ENCODE assay signal across 8 cellular contexts in the genomic region with DNA sequence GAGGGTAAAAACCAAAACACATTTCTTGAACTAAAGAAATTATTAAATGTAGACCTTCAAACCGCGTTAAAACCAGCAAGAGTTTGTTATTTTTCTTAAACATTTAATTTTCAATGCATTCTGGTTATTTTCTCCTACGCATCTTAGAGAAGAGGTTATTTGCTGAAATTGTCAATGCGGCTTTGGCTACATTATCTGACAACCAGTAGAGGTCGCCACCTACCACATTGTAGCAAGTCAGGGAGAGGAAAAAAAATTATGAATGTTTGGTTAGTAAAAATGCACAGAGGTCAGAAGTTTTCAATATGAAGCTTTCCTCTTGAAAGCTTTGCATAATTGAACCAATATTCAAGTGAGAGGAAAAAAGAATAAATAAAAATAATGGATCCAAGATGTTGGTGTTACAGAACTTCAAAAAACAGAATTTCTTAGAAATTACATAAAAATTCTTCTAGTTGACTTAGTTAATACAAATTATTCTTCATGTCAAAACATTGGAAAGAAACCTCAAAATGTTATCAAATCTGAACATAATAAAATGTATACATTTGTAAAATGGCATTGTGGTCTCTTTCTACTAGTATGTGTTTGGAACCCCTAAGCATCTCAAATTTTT.
DNase-seq lines count a peak whose midpoint lies in the region; ATAC-seq and TF ChIP-seq lines count a peak whose summit lies in the region.

No MANE protein-coding gene starts in this region.

- no peaks in the 10 kb centered on the region for H3K9me3 ChIP-seq in heart right ventricle

- ATAC-seq in heart right ventricle: no peak
- ATAC-seq in left cardiac atrium: no peak
- ATAC-seq in GM21786 (IDR thresholded peaks at IDR 0.05; ENCODE audit: unreplicated experiment): peak; percentile 50
- no peak for ATAC-seq in GM19328 (IDR thresholded peaks at IDR 0.05; ENCODE audit: unreplicated experiment)

- H3K4me3 ChIP-seq in heart right ventricle (no peak overlapping the region), dorsolateral prefrontal cortex (peak overlapping the region in 45 of 59 donors; percentile 2 to 56 (median 31))

- H3K27ac ChIP-seq in heart right ventricle (no peak overlapping the region), dorsolateral prefrontal cortex (peak overlapping the region in 37 of 59 donors; percentile 3 to 88 (median 53))

- H3K36me3 ChIP-seq in heart right ventricle: no peaks in the 10 kb centered on the region

- peak in 1 of 2 donors; percentile 21 for DNase-seq in heart right ventricle
- DNase-seq in left cardiac atrium: no peak
- DNase-seq in LHCN-M2 (ENCODE audit: low read depth): peak; percentile 55
- peak; percentile 24 for DNase-seq in RPMI7951 (ENCODE audit: low read depth)
- DNase-seq in dorsolateral prefrontal cortex: peak in 6 of 10 donors; percentile 33 to 49 (median 44)
- DNase-seq in myocyte (ENCODE audit: low read depth): peak; percentile 66

- peak in 8 of 9 donors; percentile 63 to 87 (median 82) for TF ChIP-seq CTCF in heart right ventricle (IDR thresholded peaks at IDR 0.05)
- peak; percentile 72 to 97 (median 89) for TF ChIP-seq CTCF in dorsolateral prefrontal cortex (IDR thresholded peaks at IDR 0.05 in 54 of 56, conservative IDR thresholded peaks at IDR 0.05 in 2 of 56; ENCODE audit: low read depth in 1 of 56, partially characterized antibody in 56 of 56)

- WGBS in heart right ventricle, 2 donors: 10 to 13% methylated on average over 5 of the region's 5 CpGs

- H3K27me3 ChIP-seq in heart right ventricle: peaks cover 0 to 9% (median 0%) of the 10 kb centered on the region in 7 donors
- H3K27me3 ChIP-seq in dorsolateral prefrontal cortex: no peaks in the 10 kb centered on the region

- intact Hi-C loops in heart right ventricle (cut with DNase I) (loop anchor here in 1 of 10 donors (10.0 kb wide), 1 partner anchor 1868 kb away; no protein-coding TSS in a partner anchor), left cardiac atrium (cut with DNase I) (loop anchor here in 1 of 2 donors (5.0 kb wide), 1 partner anchor 155 kb away; no protein-coding TSS in a partner anchor), dorsolateral prefrontal cortex (cut with DNase I) (loop anchor here (2.0 to 10.0 kb wide), 4 partner anchors 100 to 230 kb away; no protein-coding TSS in a partner anchor)

- H3K4me1 ChIP-seq in heart right ventricle: no peaks in the 10 kb centered on the region

Comparison
In these comparisons a context has a peak if more than half of its experiments do, and no peak if none do; other contexts are left out.
1. H3K27ac ChIP-seq: peak in dorsolateral prefrontal cortex (37 of 59); none in heart right ventricle (0 of 10).
2. H3K4me3 ChIP-seq: peak in dorsolateral prefrontal cortex (45 of 59); none in heart right ventricle (0 of 10).